Comparison of ENCODE assay signal across 9 cellular contexts in the genomic region with DNA sequence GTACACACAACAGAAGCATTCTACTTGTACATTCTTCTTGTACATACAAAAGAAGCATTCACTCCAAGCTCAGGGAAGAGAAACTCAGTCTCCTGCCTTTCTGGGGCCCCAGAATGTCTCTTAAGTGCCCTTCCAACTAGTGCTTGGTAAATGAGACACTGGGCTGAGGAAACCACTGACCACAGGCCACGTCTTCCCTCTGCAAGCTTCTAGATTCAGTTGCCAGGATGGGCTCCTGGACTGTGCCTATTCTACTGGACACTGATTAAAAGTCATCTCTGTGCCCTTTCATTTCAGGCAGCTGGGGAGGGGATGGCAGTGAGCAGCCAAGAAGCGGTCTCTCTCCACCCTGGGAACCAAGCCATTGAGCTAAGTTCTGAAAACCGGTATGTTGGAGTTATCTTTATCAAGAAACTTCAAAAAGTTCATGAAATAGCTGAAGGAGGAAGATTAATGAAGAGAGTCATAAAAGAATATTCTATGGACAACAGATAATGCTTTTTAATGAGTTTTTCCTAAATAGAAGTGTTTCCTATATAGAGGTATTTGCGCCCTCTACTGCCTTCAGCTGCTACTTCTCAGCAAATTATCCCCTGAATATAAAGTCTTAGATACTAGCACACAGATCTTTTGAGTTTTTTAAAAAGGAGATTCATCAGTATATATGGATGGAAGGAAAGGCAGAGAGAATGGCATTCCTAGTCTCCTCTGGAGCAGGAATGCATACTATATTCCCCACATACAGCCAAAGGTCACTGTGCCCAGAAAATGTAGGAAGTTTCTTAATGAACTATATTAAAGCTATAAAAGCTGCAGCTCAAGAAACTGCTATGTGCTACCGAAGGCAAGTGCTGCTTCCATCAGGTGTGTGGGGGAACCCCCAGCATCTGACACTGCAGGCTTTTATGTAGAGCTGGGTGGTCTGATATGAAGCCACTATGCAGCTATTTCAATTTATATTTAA. TPM values are rescaled to one million over a fixed set of nuclear protein-coding genes. Genes with fewer than 3 reads are reported as not detected.
DNase-seq lines count a peak whose midpoint lies in the region; ATAC-seq and TF ChIP-seq lines count a peak whose summit lies in the region.
"Had no signal": no experiment of that assay in that cellular context is flagged by ENCODE, and none has a peak within 500 bp of the region (broad histone marks: within the 10 kb centered on the region; RNA-seq: fewer than 3 reads in every experiment).

No MANE protein-coding gene starts in this region.

- POLR2A ChIA-PET in AG04450 (lab: Yijun Ruan, JAX), result no interaction called here

- TF ChIP-seq POLR2A in tibial nerve (IDR thresholded peaks at IDR 0.05) (no peak), sigmoid colon (IDR thresholded peaks at IDR 0.05) (no peak)

- ATAC-seq in HG03432 (IDR thresholded peaks at IDR 0.05; ENCODE audit: unreplicated experiment), result no peak
- ATAC-seq in HG03097 (IDR thresholded peaks at IDR 0.05; ENCODE audit: low FRiP score, unreplicated experiment), result no peak

- H3K9me3 ChIP-seq in AG04450 (ENCODE audit: control insufficient read depth, insufficient read depth, low read length), result no peaks in the 10 kb centered on the region
- H3K9me3 ChIP-seq in tibial nerve, result no peaks in the 10 kb centered on the region
- H3K9me3 ChIP-seq in sigmoid colon, result no peaks in the 10 kb centered on the region

- intact Hi-C loops in sigmoid colon (cut with DNase I), result no loop called here

- DNase-seq in AG04450 (ENCODE audit: low read depth, low spot score), result no peak
- peak; percentile 28 for DNase-seq in SW480 (ENCODE audit: low spot score)
- DNase-seq in glomerular visceral epithelial cell (ENCODE audit: extremely low spot score), result peak; percentile 61
- DNase-seq in tibial nerve (ENCODE audit: low spot score in 2 of 2), result no peak
- DNase-seq in sigmoid colon, result no peak

- TF ChIP-seq EP300 in tibial nerve (IDR thresholded peaks at IDR 0.05), result no peak
- TF ChIP-seq EP300 in sigmoid colon (IDR thresholded peaks at IDR 0.05), result no peak

- H3K4me1 ChIP-seq in tibial nerve (peaks cover 0 to 41% (median 28%) of the 10 kb centered on the region in 4 donors), sigmoid colon (peaks cover 0 to 31% (median 22%) of the 10 kb centered on the region in 4 donors)

- no peak overlapping the region for H3K27ac ChIP-seq in AG04450 (ENCODE audit: low read depth, low read length)
- H3K27ac ChIP-seq in tibial nerve, result peak overlapping the region; percentile 54 to 84 (median 69)
- H3K27ac ChIP-seq in sigmoid colon, result peak overlapping the region in 1 of 4 donors; percentile 11

- H3K27me3 ChIP-seq in AG04450 (ENCODE audit: control insufficient read depth, insufficient read depth, low read length) (no peaks in the 10 kb centered on the region), tibial nerve (no peaks in the 10 kb centered on the region), sigmoid colon (no peaks in the 10 kb centered on the region)

- H3K36me3 ChIP-seq in tibial nerve (no peaks in the 10 kb centered on the region), sigmoid colon (no peaks in the 10 kb centered on the region)

- CTCF ChIA-PET in AG04450 (lab: Charles Lee), result interaction anchor here (0.6 to 3.4 kb wide), 49 partner anchors 9 to 340 kb away, joined by 3 to 31 read pairs (median 6); a partner anchor contains a TSS

- TF ChIP-seq CTCF in AG04450 (IDR thresholded peaks at IDR 0.05; ENCODE audit: low read depth, low read length) (peak; percentile 69), GM12873 (IDR thresholded peaks at IDR 0.05; ENCODE audit: insufficient read depth, low read depth, low read length, missing control alignments) (peak; percentile 54), tibial nerve (IDR thresholded peaks at IDR 0.05) (peak; percentile 38 to 59 (median 49)), sigmoid colon (IDR thresholded peaks at IDR 0.05) (peak in 2 of 4 experiments; percentile 13 to 34)

- 41 to 54% methylated on average over 5 of the region's 5 CpGs for WGBS in tibial nerve, 2 donors
- WGBS in sigmoid colon, 2 donors, result 67 to 71% methylated on average over 5 of the region's 5 CpGs

- H3K4me3 ChIP-seq in AG04450 (ENCODE audit: low read depth, low read length), result no peak overlapping the region
- no peak overlapping the region for H3K4me3 ChIP-seq in tibial nerve
- no peak overlapping the region for H3K4me3 ChIP-seq in sigmoid colon

RNA-seq across cellular contexts. Expression of a gene that starts 8.4 kb away (rescaled TPM):
- not detected in 2 replicates for polyA plus RNA-seq in AG04450 (2011; rRNA removed)
- polyA minus RNA-seq in AG04450 (2011; rRNA and poly(A)+ RNA removed), result not detected in 2 replicates
- total RNA-seq in tibial nerve, result not detected
- total RNA-seq in sigmoid colon, result not detected
- polyA plus RNA-seq in sigmoid colon, result not detected
- total RNA-seq: subcutaneous adipose tissue had no signal

RNA-seq across cellular contexts. Expression of a gene that starts 23.0 kb away (rescaled TPM):
- polyA plus RNA-seq in AG04450 (2011; rRNA removed) (24.3 and 32.8 TPM in 2 replicates), sigmoid colon (10 to 100 TPM in 1 of 3 donors, 1 to 10 TPM in 2; 6.9 to 27.1 (median 7.2) TPM)
- 8.0 and 13.1 TPM in 2 replicates for polyA minus RNA-seq in AG04450 (2011; rRNA and poly(A)+ RNA removed)
- total RNA-seq in tibial nerve (10 to 100 TPM in 3 of 4 donors, 1 to 10 TPM in 1; 7.2 to 17.0 (median 13.9) TPM), sigmoid colon (10 to 100 TPM; 11.8 to 33.5 (median 20.9) TPM)

RNA-seq across cellular contexts. Expression of a gene that starts 41.6 kb away (rescaled TPM):
- 6.3 and 8.7 TPM in 2 replicates for polyA plus RNA-seq in AG04450 (2011; rRNA removed)
- polyA minus RNA-seq in AG04450 (2011; rRNA and poly(A)+ RNA removed), result 3.0 and 5.1 TPM in 2 replicates
- 10 to 100 TPM in 3 of 4 donors, 1 to 10 TPM in 1; 7.2 to 24.9 (median 17.6) TPM for total RNA-seq in tibial nerve
- 10 to 100 TPM in 2 of 4 donors, 1 to 10 TPM in 2; 8.0 to 20.7 (median 10.5) TPM for total RNA-seq in sigmoid colon
- 10 to 100 TPM in 1 of 3 donors, 1 to 10 TPM in 2; 4.9 to 36.1 (median 7.2) TPM for polyA plus RNA-seq in sigmoid colon

RNA-seq across cellular contexts. Expression of a gene that starts 44.9 kb away (rescaled TPM):
- 11.2 and 14.9 TPM in 2 replicates for polyA plus RNA-seq in AG04450 (2011; rRNA removed)
- 7.9 and 12.5 TPM in 2 replicates for polyA minus RNA-seq in AG04450 (2011; rRNA and poly(A)+ RNA removed)
- 10 to 100 TPM; 16.2 to 25.3 (median 21.9) TPM for total RNA-seq in tibial nerve
- total RNA-seq in sigmoid colon, result 10 to 100 TPM; 10.2 to 24.3 (median 19.3) TPM
- polyA plus RNA-seq in sigmoid colon, result 1 to 10 TPM; 5.3 to 9.6 (median 6.0) TPM

Comparison
In these comparisons a context has a peak if more than half of its experiments do, and no peak if none do; other contexts are left out.
1. DNase-seq: peak in SW480 (single experiment) and glomerular visceral epithelial cell (single experiment); none in AG04450 (single experiment), tibial nerve (0 of 2) and sigmoid colon (single experiment).